ENCODE assay signal across 8 cellular contexts in the genomic region with DNA sequence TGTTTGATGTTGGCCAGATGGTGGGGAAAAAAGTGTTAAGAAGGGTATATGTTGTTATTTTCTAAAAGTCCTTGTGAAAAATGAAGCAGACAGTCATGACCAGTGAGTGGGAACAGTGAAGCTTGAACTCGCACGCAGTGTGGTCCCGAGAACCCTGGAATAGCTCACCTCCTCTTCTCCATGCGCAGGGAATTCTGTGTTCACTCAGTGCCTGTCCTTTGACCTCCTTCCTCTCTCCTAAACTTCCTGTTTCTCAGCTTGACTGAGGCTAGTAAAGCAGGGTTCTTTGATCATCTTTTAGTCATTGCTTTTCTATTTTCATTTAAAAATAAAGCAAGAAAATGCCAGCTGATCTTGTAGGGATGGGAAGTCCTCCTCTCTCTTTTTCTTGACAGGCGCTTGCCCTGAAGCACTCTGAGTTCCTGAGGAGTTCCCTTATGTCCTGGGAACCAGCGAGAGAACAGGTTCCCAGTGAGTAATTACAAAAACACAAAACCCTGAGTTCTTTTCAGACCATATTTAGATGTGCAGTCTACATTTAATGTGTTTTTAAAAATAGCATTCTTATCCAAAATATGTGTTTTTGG.
DNase-seq lines count a peak whose midpoint lies in the region; ATAC-seq and TF ChIP-seq lines count a peak whose summit lies in the region.

No MANE protein-coding gene starts in this region.

- H3K27ac Mint-ChIP-seq in activated CD4-positive, alpha-beta T cell treated with anti-CD3 and anti-CD28 coated beads for 36 hours, result peak overlapping the region; percentile 96
- H3K27ac Mint-ChIP-seq in mesothelial cell of epicardium, result peak overlapping the region; percentile 88

- H3K36me3 Mint-ChIP-seq in activated CD4-positive, alpha-beta T cell treated with anti-CD3 and anti-CD28 coated beads for 36 hours (ENCODE audit: low read depth), result peaks cover 68% of the 10 kb centered on the region
- peaks cover 4% of the 10 kb centered on the region for H3K36me3 Mint-ChIP-seq in mesothelial cell of epicardium

- peaks cover 9% of the 10 kb centered on the region for H3K9me3 Mint-ChIP-seq in activated CD4-positive, alpha-beta T cell treated with anti-CD3 and anti-CD28 coated beads for 36 hours (ENCODE audit: low read depth)
- no peaks in the 10 kb centered on the region for H3K9me3 Mint-ChIP-seq in mesothelial cell of epicardium

- CTCF ChIA-PET in activated CD4-positive, alpha-beta T cell treated with anti-CD3 and anti-CD28 coated beads for 36 hours (lab: Charles Lee), result interaction anchor here (1.0 to 1.3 kb wide), 2 partner anchors 20 to 157 kb away, joined by 3 to 4 read pairs; no protein-coding TSS in a partner anchor

- H3K27me3 Mint-ChIP-seq in activated CD4-positive, alpha-beta T cell treated with anti-CD3 and anti-CD28 coated beads for 36 hours, result no peaks in the 10 kb centered on the region
- no peaks in the 10 kb centered on the region for H3K27me3 Mint-ChIP-seq in mesothelial cell of epicardium (ENCODE audit: low read depth)

- ATAC-seq in activated CD4-positive, alpha-beta T cell treated with anti-CD3 and anti-CD28 coated beads for 36 hours, result no peak
- no peak for ATAC-seq in GM18511 (IDR thresholded peaks at IDR 0.05; ENCODE audit: unreplicated experiment)
- ATAC-seq in HG02981 (IDR thresholded peaks at IDR 0.05; ENCODE audit: unreplicated experiment), result no peak

- peaks cover 74% of the 10 kb centered on the region for H3K4me1 Mint-ChIP-seq in activated CD4-positive, alpha-beta T cell treated with anti-CD3 and anti-CD28 coated beads for 36 hours
- peaks cover 15% of the 10 kb centered on the region for H3K4me1 Mint-ChIP-seq in mesothelial cell of epicardium

- TF ChIP-seq CTCF in coronary artery (IDR thresholded peaks at IDR 0.05) (no peak), mesothelial cell of epicardium (IDR thresholded peaks at IDR 0.05; ENCODE audit: unreplicated experiment) (no peak), tibial nerve (IDR thresholded peaks at IDR 0.05) (no peak)

- intact Hi-C loops in activated CD4-positive, alpha-beta T cell treated with anti-CD3 and anti-CD28 coated beads for 36 hours (cut with DNase I, micrococcal nuclease), result loop anchor here in 1 of 2 experiments (1.0 kb wide), 1 partner anchor 24 kb away; no protein-coding TSS in a partner anchor

- DNase-seq in activated CD4-positive, alpha-beta T cell treated with anti-CD3 and anti-CD28 coated beads for 36 hours, result no peak
- DNase-seq in activated CD4-positive, alpha-beta T cell treated with anti-CD3 and anti-CD28 coated beads, Interleukin-2, amount 50 U/mL, for 48 hours, result no peak
- DNase-seq in coronary artery (ENCODE audit: low spot score) (no peak), mesothelial cell of epicardium (ENCODE audit: low spot score in 2 of 2, unreplicated experiment in 2 of 2) (no peak), tibial nerve (ENCODE audit: low spot score in 2 of 2) (no peak), HCEC 1CT (no peak)

- no peaks in the 10 kb centered on the region for H3K27me3 ChIP-seq in tibial nerve

- peak overlapping the region; percentile 94 to 97 for H3K27ac ChIP-seq in coronary artery
- peak overlapping the region; percentile 50 to 86 (median 77) for H3K27ac ChIP-seq in tibial nerve

- WGBS in tibial nerve, 2 donors, result 44 to 49% methylated on average over 6 of the region's 6 CpGs

- no peak for TF ChIP-seq POLR2A in tibial nerve (IDR thresholded peaks at IDR 0.05)

- no peaks in the 10 kb centered on the region for H3K9me3 ChIP-seq in tibial nerve

- H3K4me3 ChIP-seq in coronary artery (peak overlapping the region; percentile 25), tibial nerve (no peak overlapping the region)

- peaks cover 0 to 11% (median 0%) of the 10 kb centered on the region in 3 donors for H3K36me3 ChIP-seq in tibial nerve

- POLR2A ChIA-PET in activated CD4-positive, alpha-beta T cell treated with anti-CD3 and anti-CD28 coated beads for 36 hours (lab: Charles Lee), result no interaction called here

- peaks cover 4 to 74% (median 31%) of the 10 kb centered on the region in 4 donors for H3K4me1 ChIP-seq in tibial nerve

- H3K4me3 Mint-ChIP-seq in activated CD4-positive, alpha-beta T cell treated with anti-CD3 and anti-CD28 coated beads for 36 hours, result no peak overlapping the region
- no peak overlapping the region for H3K4me3 Mint-ChIP-seq in mesothelial cell of epicardium

- TF ChIP-seq EP300 in tibial nerve (IDR thresholded peaks at IDR 0.05), result peak in 1 of 2 donors; percentile 53
